In genomic region chr13:31060655-31061054, GRCh38 we compare ENCODE assay signal across 9 cellular contexts.
"Had no signal": no experiment of that assay in that cellular context is flagged by ENCODE, and none has a peak within 500 bp of the region (broad histone marks: within the 10 kb centered on the region; RNA-seq: fewer than 3 reads in every experiment).

No MANE protein-coding gene starts in this region.

- H3K27ac ChIP-seq: GM23248 had no signal

- H3K9me3 Mint-ChIP-seq: GM23338, HFFc6 had no signal

- H3K4me3 Mint-ChIP-seq: GM23338, H9, HFFc6 had no signal

- H3K9me3 ChIP-seq: HAP-1 had no signal

- DNase-seq: GM23248, GOT3, H7, H9, HCEC 1CT, HFFc6 had no signal

- H3K27ac Mint-ChIP-seq: GM23338, H9, HFFc6 had no signal

- ATAC-seq: GM23338, HCT116 had no signal

- H3K36me3 ChIP-seq: HAP-1 had no signal

- H3K4me3 ChIP-seq: GM23248, GM23338, HAP-1 had no signal
